ENCODE assay signal across 11 cellular contexts in genomic region chr6:21157186-21157929, GRCh38.
DNase-seq lines count a peak whose midpoint lies in the region; ATAC-seq and TF ChIP-seq lines count a peak whose summit lies in the region.
"Had no signal": no experiment of that assay in that cellular context is flagged by ENCODE, and none has a peak within 500 bp of the region (broad histone marks: within the 10 kb centered on the region; RNA-seq: fewer than 3 reads in every experiment).

No MANE protein-coding gene starts in this region.

- no peak overlapping the region for H3K27ac Mint-ChIP-seq in activated CD8-positive, alpha-beta memory T cell treated with anti-CD3 and anti-CD28 coated beads, Interleukin-2, amount 10 ng/mL, durations not matched to agents 7 days and 5 days

- CTCF ChIA-PET in activated CD8-positive, alpha-beta memory T cell treated with anti-CD3 and anti-CD28 coated beads, Interleukin-2, amount 10 ng/mL, durations not matched to agents 7 days and 5 days (lab: Charles Lee) = no interaction called here
- CTCF ChIA-PET in HEK293 (lab: Yijun Ruan, JAX) = no interaction called here

- no peaks in the 10 kb centered on the region for H3K27me3 Mint-ChIP-seq in activated CD8-positive, alpha-beta memory T cell treated with anti-CD3 and anti-CD28 coated beads, Interleukin-2, amount 10 ng/mL, durations not matched to agents 7 days and 5 days

- no peak overlapping the region for H3K4me3 Mint-ChIP-seq in activated CD8-positive, alpha-beta memory T cell treated with anti-CD3 and anti-CD28 coated beads, Interleukin-2, amount 10 ng/mL, durations not matched to agents 7 days and 5 days

- intact Hi-C loops in sciatic nerve (cut with DNase I) = no loop called here

- peaks cover 21% of the 10 kb centered on the region for H3K4me1 Mint-ChIP-seq in activated CD8-positive, alpha-beta memory T cell treated with anti-CD3 and anti-CD28 coated beads, Interleukin-2, amount 10 ng/mL, durations not matched to agents 7 days and 5 days

- no peak overlapping the region for H3K27ac ChIP-seq in HEK293 (ENCODE audit: extremely low read depth, low read depth, low read length)

- no peaks in the 10 kb centered on the region for H3K9me3 Mint-ChIP-seq in activated CD8-positive, alpha-beta memory T cell treated with anti-CD3 and anti-CD28 coated beads, Interleukin-2, amount 10 ng/mL, durations not matched to agents 7 days and 5 days (ENCODE audit: low read depth)

- no peak for TF ChIP-seq CTCF in HEK293 (tag by site-specific recombination; IDR thresholded peaks at IDR 0.05)

- no peaks in the 10 kb centered on the region for H3K36me3 ChIP-seq in HEK293 (ENCODE audit: control insufficient read depth in 2 of 2, insufficient read depth in 1 of 2, low read length in 2 of 2)

- H3K9me3 ChIP-seq in HEK293 (ENCODE audit: control insufficient read depth, insufficient read depth, low read depth, low read length) = no peaks in the 10 kb centered on the region

- H3K4me1 ChIP-seq in HEK293 (ENCODE audit: control insufficient read depth, insufficient read depth, low read length) = peaks cover 12% of the 10 kb centered on the region; the same call in 1 of the 2 replicates

- peak; percentile 30 for ATAC-seq in activated CD8-positive, alpha-beta memory T cell treated with anti-CD3 and anti-CD28 coated beads, Interleukin-2, amount 10 ng/mL, durations not matched to agents 7 days and 5 days
- ATAC-seq in HG03457 (IDR thresholded peaks at IDR 0.05; ENCODE audit: unreplicated experiment) = peak; percentile 70
- peak; percentile 46 for ATAC-seq in sciatic nerve

- POLR2A ChIA-PET in HEK293 (lab: Yijun Ruan, JAX) = interaction anchor here (0.6 kb wide), 1 partner anchor 432 kb away, joined by 3 read pairs; no protein-coding TSS in a partner anchor

- H3K4me3 ChIP-seq in HEK293 (ENCODE audit: low read depth, low read length) = no peak overlapping the region

- H3K36me3 Mint-ChIP-seq in activated CD8-positive, alpha-beta memory T cell treated with anti-CD3 and anti-CD28 coated beads, Interleukin-2, amount 10 ng/mL, durations not matched to agents 7 days and 5 days = peaks cover 1% of the 10 kb centered on the region

- no peak for DNase-seq in activated CD8-positive, alpha-beta memory T cell treated with anti-CD3 and anti-CD28 coated beads, Interleukin-2, amount 10 ng/mL, durations not matched to agents 7 days and 5 days
- DNase-seq in activated CD8-positive, alpha-beta memory T cell treated with anti-CD3 and anti-CD28 coated beads, Interleukin-2, amount 50 U/mL, for 48 hours = no peak
- DNase-seq in sciatic nerve (ENCODE audit: low spot score) (no peak), DMS79 (lab: John Stamatoyannopoulos, UW) (no peak), NCI-H524 treated with DMSO at 0.1 percent for 48 hours (lab: John Stamatoyannopoulos, UW) (no peak)
- DNase-seq in effector CD4-positive, alpha-beta T cell = no peak
- DNase-seq: activated naive CD4-positive, alpha-beta T cell treated with Interleukin-2 at 50 U/mL for 16 hours; NCI-H510A; nucleus accumbens had no signal

TF ChIP-seq in HEK293, 187 proteins besides CTCF, POLR2A, EP300 and RAD21:
- TF ChIP-seq ZNF121 (tag by site-specific recombination; IDR thresholded peaks at IDR 0.05) (peak; percentile 61; the same call in 1 of the 2 replicates), HIC1 (tag by site-specific recombination; IDR thresholded peaks at IDR 0.05) (no peak), ZBTB6 (tag by site-specific recombination; IDR thresholded peaks at IDR 0.05) (0 out of 2 replicates have a peak, but pooled peaks have one; percentile 38)
TF ChIP-seq in HEK293: peak in this region for 2.
